8 cellular contexts compared by ENCODE assay signal in the genomic region with DNA sequence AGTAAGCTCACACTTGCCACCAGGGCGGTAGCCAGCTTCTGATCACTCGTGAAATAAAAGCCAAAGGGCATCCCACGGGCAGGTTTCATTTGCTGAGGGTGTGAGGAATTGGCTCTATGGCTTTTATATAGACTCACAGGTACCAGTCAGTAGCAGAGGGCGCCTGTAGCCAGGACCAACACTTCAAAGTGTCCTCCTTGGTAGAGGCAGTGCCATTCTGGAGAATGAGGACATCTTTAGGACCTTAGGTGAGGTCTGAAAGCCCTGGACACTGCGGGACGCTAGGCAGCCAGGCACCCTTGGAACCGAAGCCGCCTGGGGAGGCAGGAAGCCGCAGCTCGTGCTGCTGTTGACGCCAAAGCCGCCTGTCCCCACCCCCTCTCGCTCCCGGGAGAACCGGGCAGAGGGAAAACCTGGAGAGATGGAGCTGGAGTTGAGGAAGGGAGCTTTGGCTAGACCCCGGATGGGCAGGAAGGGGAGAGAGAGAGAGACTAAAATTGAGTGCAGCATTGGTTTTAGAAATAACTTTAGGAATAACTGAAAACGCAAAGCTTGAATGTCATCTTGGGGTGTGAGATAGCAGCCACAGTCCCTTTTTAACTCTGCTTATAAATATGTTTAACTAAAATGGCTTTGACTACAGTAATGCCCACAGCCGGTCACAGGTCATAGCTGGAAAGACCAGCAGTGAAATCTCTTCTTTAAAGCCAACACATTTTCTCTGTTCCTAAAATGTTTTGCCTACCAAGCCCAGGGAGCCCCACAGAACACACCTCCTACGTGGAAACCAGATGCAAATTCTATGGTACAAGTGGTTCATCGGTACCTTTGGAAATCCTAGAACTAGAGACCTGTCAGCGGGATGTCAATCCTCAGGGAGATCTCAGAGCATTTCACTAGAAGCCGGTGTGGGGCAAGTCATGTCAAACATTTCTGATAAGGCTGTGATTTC.
DNase-seq lines count a peak whose midpoint lies in the region; ATAC-seq and TF ChIP-seq lines count a peak whose summit lies in the region.

No MANE protein-coding gene starts in this region.

- H3K4me1 ChIP-seq in esophagus muscularis mucosa (peaks cover 8 to 15% (median 13%) of the 10 kb centered on the region in 4 donors), mucosa of descending colon (ENCODE audit: low read depth) (peaks cover 8% of the 10 kb centered on the region)

- TF ChIP-seq POLR2A in NB4 (IDR thresholded peaks at IDR 0.05; ENCODE audit: extremely low read depth, insufficient read length) (no peak), esophagus muscularis mucosa (IDR thresholded peaks at IDR 0.05; ENCODE audit: low read depth) (no peak)

- no peak for TF ChIP-seq EP300 in esophagus muscularis mucosa (IDR thresholded peaks at IDR 0.05)

- H3K27me3 ChIP-seq in WERI-Rb-1 (ENCODE audit: insufficient read depth, low read depth, severe bottlenecking) (peaks cover 35% of the 10 kb centered on the region), esophagus muscularis mucosa (no peaks in the 10 kb centered on the region)

- peak; percentile 13 for DNase-seq in DMS153 treated with DMSO at 0.1 percent for 48 hours (lab: John Stamatoyannopoulos, UW; ENCODE audit: unreplicated experiment)
- DNase-seq in NB4 (ENCODE audit: low read depth) = peak; percentile 81
- DNase-seq in WERI-Rb-1 = peak; percentile 91
- peak; percentile 92 for DNase-seq in esophagus muscularis mucosa (ENCODE audit: extremely low spot score)
- DNase-seq in mucosa of descending colon = peak; percentile 78 to 89 (median 87)
- DNase-seq in superior temporal gyrus (ENCODE audit: extremely low spot score) = peak; percentile 85

- TF ChIP-seq CTCF in NB4 (IDR thresholded peaks at IDR 0.05; ENCODE audit: low read depth, low read length) (no peak), WERI-Rb-1 (IDR thresholded peaks at IDR 0.05; ENCODE audit: low read depth, low read length) (no peak), esophagus muscularis mucosa (IDR thresholded peaks at IDR 0.05) (no peak), mucosa of descending colon (IDR thresholded peaks at IDR 0.05) (no peak)

- H3K27ac ChIP-seq in WERI-Rb-1 (no peak overlapping the region), esophagus muscularis mucosa (replicated peaks in 1 of 4) (peak overlapping the region in 3 of 4 donors; percentile 54 to 57 (median 54))

- peak overlapping the region; percentile 23 for H3K4me3 ChIP-seq in NB4 (ENCODE audit: low read depth, low read length)
- H3K4me3 ChIP-seq in WERI-Rb-1 (ENCODE audit: low read depth, low read length) = peak overlapping the region; percentile 45
- H3K4me3 ChIP-seq in esophagus muscularis mucosa = peak overlapping the region; percentile 41 to 50 (median 48)
- H3K4me3 ChIP-seq in mucosa of descending colon = no peak overlapping the region

- H3K36me3 ChIP-seq in WERI-Rb-1 (no peaks in the 10 kb centered on the region), esophagus muscularis mucosa (no peaks in the 10 kb centered on the region), mucosa of descending colon (ENCODE audit: low read depth) (no peaks in the 10 kb centered on the region)

- 13% methylated on average over 19 of the region's 22 CpGs for WGBS in esophagus muscularis mucosa

- peak; percentile 94 for ATAC-seq in mucosa of descending colon
- ATAC-seq in HG02938 (IDR thresholded peaks at IDR 0.05; ENCODE audit: unreplicated experiment) = no peak
- no peak for ATAC-seq in GM21423 (IDR thresholded peaks at IDR 0.05; ENCODE audit: unreplicated experiment)

- no peaks in the 10 kb centered on the region for H3K9me3 ChIP-seq in WERI-Rb-1 (ENCODE audit: severe bottlenecking)
- peaks cover 0 to 5% (median 0%) of the 10 kb centered on the region in 4 donors for H3K9me3 ChIP-seq in esophagus muscularis mucosa
- H3K9me3 ChIP-seq in mucosa of descending colon = no peaks in the 10 kb centered on the region

- intact Hi-C loops in esophagus muscularis mucosa (cut with DNase I) (loop anchor here (5.0 kb wide), 1 partner anchor 130 kb away; the partner anchor contains the start of gene CDYL), mucosa of descending colon (cut with DNase I, micrococcal nuclease) (no loop called here)

Comparison
In these comparisons a context has a peak if more than half of its experiments do, and no peak if none do; other contexts are left out.
1. DNase-seq: peak in every context shown above with its lines; median percentile 92 in esophagus muscularis mucosa; 91 in WERI-Rb-1; 87 in mucosa of descending colon; 85 in superior temporal gyrus; 81 in NB4; 13 in DMS153 treated with DMSO at 0.1 percent for 48 hours.